ENCODE assay signal across 8 cellular contexts in genomic region chr16:83899978-83900377, GRCh38. TPM values are rescaled to one million over a fixed set of nuclear protein-coding genes. Genes with fewer than 3 reads are reported as not detected.
DNase-seq lines count a peak whose midpoint lies in the region; ATAC-seq and TF ChIP-seq lines count a peak whose summit lies in the region.

No MANE protein-coding gene starts in this region.

- no peaks in the 10 kb centered on the region for H3K9me3 Mint-ChIP-seq in naive B cell

- peaks cover 46% of the 10 kb centered on the region for H3K79me2 ChIP-seq in Karpas-422 (ENCODE audit: low read length)

- peaks cover 0 to 18% (median 4%) of the 10 kb centered on the region in 3 donors for H3K27me3 Mint-ChIP-seq in naive B cell

- peak overlapping the region; percentile 44 to 95 (median 88) for H3K27ac Mint-ChIP-seq in naive B cell

- H3K9me3 ChIP-seq in AG04450 (ENCODE audit: control insufficient read depth, insufficient read depth, low read length) (no peaks in the 10 kb centered on the region; the same call in 1 of the 2 replicates), Karpas-422 (ENCODE audit: low read length) (no peaks in the 10 kb centered on the region), colonic mucosa (no peaks in the 10 kb centered on the region)

- H4K20me1 ChIP-seq in Karpas-422 (ENCODE audit: insufficient read depth, low read depth, low read length): no peaks in the 10 kb centered on the region

- peak overlapping the region; percentile 71 for H3K4me2 ChIP-seq in Karpas-422 (ENCODE audit: low read depth, low read length, poor library complexity, severe bottlenecking)

- peaks cover 32 to 39% (median 37%) of the 10 kb centered on the region in 3 donors for H3K4me1 Mint-ChIP-seq in naive B cell

- intact Hi-C loops in colonic mucosa (cut with DNase I): no loop called here

- H3K9ac ChIP-seq in Karpas-422 (ENCODE audit: low read length) (peak overlapping the region; percentile 71), colonic mucosa (ENCODE audit: low read depth in 2 of 2, low read length in 2 of 2) (peak overlapping the region; percentile 61 to 96)

- H2AFZ ChIP-seq in Karpas-422 (ENCODE audit: low read length): no peak overlapping the region

- TF ChIP-seq CTCF in AG04450 (IDR thresholded peaks at IDR 0.05; ENCODE audit: low read depth, low read length): no peak
- TF ChIP-seq CTCF in colonic mucosa (IDR thresholded peaks at IDR 0.05): no peak
- no peak for TF ChIP-seq CTCF in GM20000 (IDR thresholded peaks at IDR 0.05; ENCODE audit: extremely low read depth, missing control alignments)

- ATAC-seq in naive B cell (ENCODE audit: low read depth in 2 of 2): no peak
- ATAC-seq in HG03457 (IDR thresholded peaks at IDR 0.05; ENCODE audit: unreplicated experiment): no peak

- H3K4me3 ChIP-seq in AG04450 (ENCODE audit: low read depth, low read length) (peak overlapping the region; percentile 72), Karpas-422 (ENCODE audit: low read length) (peak overlapping the region; percentile 71), colonic mucosa (peak overlapping the region; percentile 82)

- H3K27me3 ChIP-seq in AG04450 (ENCODE audit: control insufficient read depth, insufficient read depth, low read length): peaks cover under 1% of the 10 kb centered on the region
- H3K27me3 ChIP-seq in Karpas-422 (ENCODE audit: low read length): no peaks in the 10 kb centered on the region
- no peaks in the 10 kb centered on the region for H3K27me3 ChIP-seq in colonic mucosa

- no peaks in the 10 kb centered on the region for H3K9me2 ChIP-seq in Karpas-422 (replicated peaks; ENCODE audit: insufficient read depth, low read length)

- H3K4me3 Mint-ChIP-seq in naive B cell: peak overlapping the region; percentile 90 to 99 (median 97)

- H3K36me3 ChIP-seq in Karpas-422 (ENCODE audit: insufficient read depth, low read length) (no peaks in the 10 kb centered on the region), colonic mucosa (no peaks in the 10 kb centered on the region)

- POLR2A ChIA-PET in AG04450 (lab: Yijun Ruan, JAX): no interaction called here

- H3K36me3 Mint-ChIP-seq in naive B cell: no peaks in the 10 kb centered on the region

- H3K27ac ChIP-seq in AG04450 (ENCODE audit: low read depth, low read length) (no peak overlapping the region), Karpas-422 (ENCODE audit: low read length) (no peak overlapping the region), colonic mucosa (peak overlapping the region; percentile 84)

- H3K4me1 ChIP-seq in Karpas-422 (ENCODE audit: low read length): peaks cover 18% of the 10 kb centered on the region
- H3K4me1 ChIP-seq in colonic mucosa: peaks cover 5% of the 10 kb centered on the region

- DNase-seq in AG04450 (ENCODE audit: low read depth, low spot score) (no peak), Karpas-422 (peak; percentile 40), colonic mucosa (no peak), naive B cell (no peak), HuH-7.5 (ENCODE audit: low spot score) (no peak), GM20000 (ENCODE audit: low spot score) (no peak), kidney glomerular epithelial cell (lab: John Stamatoyannopoulos, UW) (no peak)

- CTCF ChIA-PET in AG04450 (lab: Charles Lee): interaction anchor here (0.5 to 0.9 kb wide), 3 partner anchors 14 to 28 kb away, joined by 3 to 6 read pairs (median 3); no protein-coding TSS in a partner anchor

RNA-seq across cellular contexts. Expression of gene MLYCD, which starts 1.1 kb away (rescaled TPM):
- polyA plus RNA-seq in AG04450 (2011; rRNA removed) (2.0 and 2.5 TPM in 2 replicates), naive B cell (ENCODE audit: low read depth in 6 of 6) (1 to 10 TPM in 4 of 6 donors, under 1 TPM in 2; 0.15 to 2.4 (median 1.6) TPM)
- 6.8 and 8.4 TPM in 2 replicates for polyA minus RNA-seq in AG04450 (2011; rRNA and poly(A)+ RNA removed)
- total RNA-seq in Karpas-422 (2014; rRNA removed; shearing (Covaris generic); ENCODE audit: low replicate concordance): 4.7 and 6.8 TPM in 2 replicates
- total RNA-seq in colonic mucosa: 10 to 100 TPM in 1 of 2 donors, 1 to 10 TPM in 1; 5.5 to 10.6 TPM

RNA-seq across cellular contexts. Expression of gene OSGIN1, which starts 53.1 kb away (rescaled TPM):
- polyA plus RNA-seq in AG04450 (2011; rRNA removed): 6.2 and 8.5 TPM in 2 replicates
- polyA minus RNA-seq in AG04450 (2011; rRNA and poly(A)+ RNA removed): 5.6 and 8.6 TPM in 2 replicates
- not detected in 2 replicates for total RNA-seq in Karpas-422 (2014; rRNA removed; shearing (Covaris generic); ENCODE audit: low replicate concordance)
- 10 to 100 TPM in 1 of 2 donors, 1 to 10 TPM in 1; 9.4 to 11.9 TPM for total RNA-seq in colonic mucosa
- under 1 TPM in 3 of 6 donors, not detected in 3; 0.20 to 0.85 (median 0.24) TPM for polyA plus RNA-seq in naive B cell (ENCODE audit: low read depth in 6 of 6)

Comparison
In these comparisons a context has a peak if more than half of its experiments do, and no peak if none do; other contexts are left out.
1. RNA of gene OSGIN1, which starts 53.1 kb away (total RNA-seq): 9.4 to 11.9 TPM in colonic mucosa; not detected in Karpas-422; every median in the first group is over 10 times any median in the second.
2. Peak in every context shown above with its lines, with median percentiles within 50 percentile points of each other: H3K4me3 ChIP-seq.